22 cellular contexts compared by ENCODE assay signal in the genomic region with DNA sequence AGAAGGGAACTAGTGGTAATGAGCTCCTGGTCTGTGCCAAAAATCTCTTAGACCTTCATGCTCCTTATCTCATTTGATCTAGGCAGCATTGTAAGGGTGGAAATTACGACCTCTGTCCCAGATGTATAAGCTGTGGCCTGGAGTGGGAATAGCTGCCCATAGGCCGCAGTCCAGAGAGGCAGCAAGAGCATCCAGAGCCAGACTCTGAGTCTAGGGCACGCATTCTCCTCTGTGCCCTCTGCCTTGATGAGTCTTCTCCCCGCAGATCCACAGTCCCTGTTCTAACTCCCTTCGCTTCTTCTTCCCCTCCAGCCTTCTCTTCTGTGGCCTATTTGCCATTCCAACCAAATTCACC.
"Had no signal": no experiment of that assay in that cellular context is flagged by ENCODE, and none has a peak within 500 bp of the region (broad histone marks: within the 10 kb centered on the region; RNA-seq: fewer than 3 reads in every experiment).

No MANE protein-coding gene starts in this region.

- H3K4me3 Mint-ChIP-seq: mesothelial cell of epicardium; naive B cell; natural killer cell; nephron progenitor cell; stimulated activated effector memory CD8-positive, alpha-beta T cell treated with anti-CD3 and anti-CD28 coated beads, Interleukin-12 subunit alpha, Interleukin-12 subunit beta, amount 100 ng/mL, for 72 hours; stimulated activated naive CD8-positive, alpha-beta T cell treated with anti-CD3 and anti-CD28 coated beads, Interleukin-15, Interleukin-2, amounts not matched to agents 100 ng/mL and 50 ng/mL, for 24 hours; type B pancreatic cell had no signal

- H3K9me3 Mint-ChIP-seq: mesothelial cell of epicardium; naive B cell; natural killer cell; nephron progenitor cell; stimulated activated naive CD8-positive, alpha-beta T cell treated with anti-CD3 and anti-CD28 coated beads, Interleukin-15, Interleukin-2, amounts not matched to agents 100 ng/mL and 50 ng/mL, for 24 hours had no signal

- DNase-seq: heart right ventricle; hippocampal formation; kidney; left colon; left ventricle myocardium inferior; mesendoderm; naive B cell; natural killer cell; nephron progenitor cell; pancreas; posterior cingulate gyrus; retina; right cardiac atrium; stimulated activated CD4-positive, alpha-beta T cell treated with anti-CD3 and anti-CD28 coated beads, Interleukin-4, amount 100 ng/mL, for 24 hours; stimulated activated naive CD4-positive, alpha-beta T cell; tibial artery; uterus had no signal

- H3K4me1 Mint-ChIP-seq: naive B cell; natural killer cell; stimulated activated effector memory CD8-positive, alpha-beta T cell treated with anti-CD3 and anti-CD28 coated beads, Interleukin-12 subunit alpha, Interleukin-12 subunit beta, amount 100 ng/mL, for 72 hours had no signal

- H3K36me3 Mint-ChIP-seq: mesothelial cell of epicardium; naive B cell; natural killer cell; stimulated activated effector memory CD8-positive, alpha-beta T cell treated with anti-CD3 and anti-CD28 coated beads, Interleukin-12 subunit alpha, Interleukin-12 subunit beta, amount 100 ng/mL, for 72 hours; type B pancreatic cell had no signal

- H3K27me3 Mint-ChIP-seq: stimulated activated naive CD8-positive, alpha-beta T cell treated with anti-CD3 and anti-CD28 coated beads, Interleukin-15, Interleukin-2, amounts not matched to agents 100 ng/mL and 50 ng/mL, for 24 hours had no signal

- ATAC-seq: left colon; natural killer cell; pancreas; right cardiac atrium; sciatic nerve; stimulated activated effector memory CD8-positive, alpha-beta T cell treated with anti-CD3 and anti-CD28 coated beads, Interleukin-12 subunit alpha, Interleukin-12 subunit beta, amount 100 ng/mL, for 72 hours had no signal

- H3K27ac Mint-ChIP-seq: mesothelial cell of epicardium; naive B cell; natural killer cell; nephron progenitor cell; stimulated activated effector memory CD8-positive, alpha-beta T cell treated with anti-CD3 and anti-CD28 coated beads, Interleukin-12 subunit alpha, Interleukin-12 subunit beta, amount 100 ng/mL, for 72 hours; stimulated activated naive CD8-positive, alpha-beta T cell treated with anti-CD3 and anti-CD28 coated beads, Interleukin-15, Interleukin-2, amounts not matched to agents 100 ng/mL and 50 ng/mL, for 24 hours; type B pancreatic cell had no signal
